ENCODE assay signal across 12 cellular contexts in genomic region chr10:71920540-71921318, GRCh38. TPM values are rescaled to one million over a fixed set of nuclear protein-coding genes. Genes with fewer than 3 reads are reported as not detected.
A peak's percentile ranks its signal among the peaks of the same experiment; 100 is the strongest.
DNase-seq lines count a peak whose midpoint lies in the region; TF ChIP-seq lines count a peak whose summit lies in the region.
"Had no signal": no experiment of that assay in that cellular context is flagged by ENCODE, and none has a peak within 500 bp of the region (broad histone marks: within the 10 kb centered on the region; RNA-seq: fewer than 3 reads in every experiment).

No MANE protein-coding gene starts in this region.

- H3F3A ChIP-seq in PC-9 (ENCODE audit: insufficient read depth, low read depth), result peaks cover 13% of the 10 kb centered on the region

- no peak overlapping the region for H3K18ac ChIP-seq in neuronal stem cell (ENCODE audit: low read length)

- TF ChIP-seq CTCF in PC-9 (conservative IDR thresholded peaks at IDR 0.05), result no peak

- H3K23ac ChIP-seq in neuronal stem cell (ENCODE audit: low read depth, low read length, poor library complexity), result no peak overlapping the region

- H3K4me3 ChIP-seq in PC-9, result no peak overlapping the region
- H3K4me3 ChIP-seq in neuronal stem cell (ENCODE audit: low read length in 2 of 2), result no peak overlapping the region
- H3K4me3 ChIP-seq: spleen had no signal

- no peaks in the 10 kb centered on the region for H3K79me2 ChIP-seq in PC-9 (ENCODE audit: low read depth)

- H3K27ac ChIP-seq in PC-9, result peak overlapping the region; percentile 28
- H3K27ac ChIP-seq in epithelial cell of prostate, result peak overlapping the region; percentile 62
- H3K27ac ChIP-seq in neuronal stem cell (replicated peaks; ENCODE audit: low read length), result no peak overlapping the region
- H3K27ac ChIP-seq in substantia nigra (ENCODE audit: low read depth, low read length, poor library complexity, severe bottlenecking), result no peak overlapping the region
- H3K27ac ChIP-seq: spleen had no signal

- H2AK5ac ChIP-seq in neuronal stem cell (ENCODE audit: low read depth, low read length), result no peak overlapping the region

- intact Hi-C loops in PC-9 (cut with micrococcal nuclease; ENCODE audit: unreplicated experiment), result no loop called here

- H4K91ac ChIP-seq in neuronal stem cell (ENCODE audit: low read depth, low read length, poor library complexity), result no peak overlapping the region

- H3K9ac ChIP-seq in neuronal stem cell (ENCODE audit: low read depth, low read length, poor library complexity), result no peak overlapping the region

- no peak overlapping the region for H3K14ac ChIP-seq in neuronal stem cell (ENCODE audit: low read length)

- H3K9me3 ChIP-seq in PC-9 (ENCODE audit: insufficient read depth, low read depth), result no peaks in the 10 kb centered on the region
- H3K9me3 ChIP-seq in neuronal stem cell (replicated peaks in 1 of 2; ENCODE audit: control insufficient read depth in 2 of 2, insufficient read depth in 1 of 2, low read depth in 1 of 2, low read length in 2 of 2), result no peaks in the 10 kb centered on the region

- no peak overlapping the region for H2BK120ac ChIP-seq in neuronal stem cell (ENCODE audit: low read depth, low read length)

- peaks cover 29% of the 10 kb centered on the region for H3K4me1 ChIP-seq in PC-9 (replicated peaks; ENCODE audit: insufficient read depth)
- peaks cover 9 to 12% of the 10 kb centered on the region in 2 donors for H3K4me1 ChIP-seq in neuronal stem cell (ENCODE audit: control insufficient read depth in 2 of 2, insufficient read depth in 1 of 2, low read depth in 1 of 2, low read length in 2 of 2)
- H3K4me1 ChIP-seq: spleen had no signal

- H4K8ac ChIP-seq in neuronal stem cell (ENCODE audit: low read depth, low read length), result no peak overlapping the region

- H4K20me1 ChIP-seq in PC-9 (ENCODE audit: insufficient read depth), result no peaks in the 10 kb centered on the region

- no peak overlapping the region for H2BK12ac ChIP-seq in neuronal stem cell (ENCODE audit: low read length)

- DNase-seq in D341Med (ENCODE audit: low spot score), result peak; percentile 45
- peak in 1 of 2 experiments; percentile 74 for DNase-seq in PC-9
- DNase-seq in epithelial cell of prostate (ENCODE audit: low read depth, low spot score), result no peak
- DNase-seq in neuronal stem cell (ENCODE audit: low spot score), result no peak
- DNase-seq in substantia nigra (lab: John Stamatoyannopoulos, UW), result no peak
- DNase-seq in amniotic stem cell (lab: John Stamatoyannopoulos, UW), result no peak
- DNase-seq in NCI-H345 (lab: John Stamatoyannopoulos, UW), result no peak
- no peak for DNase-seq in AG08395 (ENCODE audit: low spot score)
- DNase-seq: naive thymus-derived CD8-positive, alpha-beta T cell; NCI-H1694; spleen; T-helper 9 cell had no signal

- no CpG with 5 or more reads among the region's 9 CpGs for WGBS in neuronal stem cell (ENCODE audit: extremely low coverage in 2 of 2, insufficient read length in 2 of 2, insufficient replicate concordance in 1 of 2), 2 donors

- H2BK15ac ChIP-seq in neuronal stem cell (ENCODE audit: low read length), result no peak overlapping the region

- CTCF ChIA-PET in PC-9 (lab: Charles Lee), result interaction anchor here (1.1 kb wide), 1 partner anchor 136 kb away, joined by 3 read pairs; no protein-coding TSS in a partner anchor

- no peaks in the 10 kb centered on the region for H3K9me2 ChIP-seq in PC-9 (ENCODE audit: insufficient read depth)

- POLR2A ChIA-PET in PC-9 (lab: Charles Lee; ENCODE audit: unreplicated experiment), result no interaction called here

- H3K4me2 ChIP-seq in PC-9 (peak overlapping the region; percentile 55), neuronal stem cell (ENCODE audit: insufficient read depth, low read length, poor library complexity, severe bottlenecking) (no peak overlapping the region)

- no peak overlapping the region for H3K4ac ChIP-seq in neuronal stem cell (ENCODE audit: low read length)

- H3K36me3 ChIP-seq in PC-9 (ENCODE audit: low read depth), result no peaks in the 10 kb centered on the region
- H3K36me3 ChIP-seq in neuronal stem cell (replicated peaks in 1 of 2; ENCODE audit: control insufficient read depth in 2 of 2, insufficient read depth in 2 of 2, low read length in 2 of 2), result no peaks in the 10 kb centered on the region
- H3K36me3 ChIP-seq: spleen had no signal

- H2AFZ ChIP-seq in PC-9 (peak overlapping the region; percentile 14; the same call in 1 of the 2 replicates), neuronal stem cell (ENCODE audit: low read length) (peak overlapping the region; percentile 73)

- no peaks in the 10 kb centered on the region for H3K79me1 ChIP-seq in neuronal stem cell (ENCODE audit: low read depth, low read length)

- no peak overlapping the region for H2BK5ac ChIP-seq in neuronal stem cell (ENCODE audit: low read length)

- BruUV-seq in PC-9 (replicated peaks; lab: Mats Ljungman, UMichigan), result no TSS peak

- H3K27me3 ChIP-seq in PC-9 (ENCODE audit: insufficient read depth, low read depth), result no peaks in the 10 kb centered on the region
- H3K27me3 ChIP-seq in neuronal stem cell (ENCODE audit: control insufficient read depth in 3 of 3, insufficient read depth in 3 of 3, low read depth in 1 of 3, low read length in 3 of 3), result no peaks in the 10 kb centered on the region
- H3K27me3 ChIP-seq: spleen had no signal

RNA-seq across cellular contexts. Expression of gene CHST3, which starts 43.5 kb away (rescaled TPM):
- 21.3 and 23.3 TPM in 2 replicates for total RNA-seq in PC-9 (2021)
- polyA plus RNA-seq in neuronal stem cell (2013, experiment 1 of 2), result 6.5 TPM
- polyA plus RNA-seq in neuronal stem cell (2013, experiment 2 of 2), result 6.3 TPM
- total RNA-seq: naive thymus-derived CD8-positive, alpha-beta T cell had no signal
- polyA plus RNA-seq: naive thymus-derived CD8-positive, alpha-beta T cell had no signal

Comparison
In these comparisons a context has a peak if more than half of its experiments do, and no peak if none do; other contexts are left out.
1. H3K27ac ChIP-seq: peak in PC-9 (single experiment) and epithelial cell of prostate (single experiment); none in neuronal stem cell (single experiment) and substantia nigra (single experiment).